In genomic region chr13:20258963-20259288, GRCh38 we compare ENCODE assay signal across 21 cellular contexts. TPM values are rescaled to one million over a fixed set of nuclear protein-coding genes. Genes with fewer than 3 reads are reported as not detected.
A peak's percentile ranks its signal among the peaks of the same experiment; 100 is the strongest.
DNase-seq lines count a peak whose midpoint lies in the region; ATAC-seq and TF ChIP-seq lines count a peak whose summit lies in the region.
"Had no signal": no experiment of that assay in that cellular context is flagged by ENCODE, and none has a peak within 500 bp of the region (broad histone marks: within the 10 kb centered on the region; RNA-seq: fewer than 3 reads in every experiment).

No MANE protein-coding gene starts in this region.

- POLR2A ChIA-PET in Caco-2 (lab: Charles Lee), result no interaction called here

- no peaks in the 10 kb centered on the region for H3K9me3 Mint-ChIP-seq in Caco-2 (ENCODE audit: unreplicated experiment)

- H3K27ac ChIP-seq in VCaP, result peak overlapping the region; percentile 73
- H3K27ac ChIP-seq: HL-60 had no signal

- intact Hi-C loops in Caco-2 (cut with micrococcal nuclease; ENCODE audit: unreplicated experiment), result no loop called here
- intact Hi-C loops in sciatic nerve (cut with DNase I), result no loop called here

- H3K36me3 Mint-ChIP-seq in Caco-2 (ENCODE audit: insufficient read depth, unreplicated experiment), result no peaks in the 10 kb centered on the region
- H3K36me3 Mint-ChIP-seq: CD14-positive monocyte had no signal

- BruUV-seq in Caco-2 (replicated peaks; lab: Mats Ljungman, UMichigan), result no TSS peak

- peak overlapping the region; percentile 65 for H3K4me3 Mint-ChIP-seq in Caco-2 (ENCODE audit: unreplicated experiment)
- H3K4me3 Mint-ChIP-seq: CD14-positive monocyte had no signal

- no peak overlapping the region for H3K4me3 ChIP-seq in Caco-2 (ENCODE audit: low read depth, low read length)
- H3K4me3 ChIP-seq: GM12878, HAP-1 had no signal

- no peaks in the 10 kb centered on the region for H3K36me3 ChIP-seq in Caco-2 (ENCODE audit: control insufficient read depth, insufficient read depth, low read length)
- H3K36me3 ChIP-seq: HAP-1 had no signal

- DNase-seq in Caco-2, result no peak
- no peak for DNase-seq in left lobe of liver (ENCODE audit: low spot score)
- no peak for DNase-seq in sciatic nerve (ENCODE audit: low spot score)
- no peak for DNase-seq in SK-N-DZ (ENCODE audit: low spot score)
- no peak for DNase-seq in NCI-H226
- DNase-seq: DMS 273 treated with DMSO at 0.1 percent for 48 hours, GF-D8, IMR-90, NCI-H1436 treated with DMSO at 0.1 percent for 48 hours, NCI-H446, T-helper 1 cell had no signal

- no peaks in the 10 kb centered on the region for H3K9me3 ChIP-seq in Caco-2
- H3K9me3 ChIP-seq: HAP-1 had no signal

- TF ChIP-seq CTCF in Caco-2 (IDR thresholded peaks at IDR 0.05; ENCODE audit: insufficient read depth in 1 of 2, low read depth in 1 of 2, low read length in 1 of 2, severe bottlenecking in 1 of 2, unreplicated experiment in 1 of 2), result no peak
- TF ChIP-seq CTCF in VCaP (conservative IDR thresholded peaks at IDR 0.05), result no peak

- H3K27ac Mint-ChIP-seq in Caco-2 (ENCODE audit: unreplicated experiment), result no peak overlapping the region
- H3K27ac Mint-ChIP-seq: CD14-positive monocyte had no signal

- ATAC-seq in left lobe of liver, result peak; percentile 55
- peak; percentile 20 for ATAC-seq in sciatic nerve
- no peak for ATAC-seq in GM18861 (IDR thresholded peaks at IDR 0.05; ENCODE audit: unreplicated experiment)
- ATAC-seq: GM12878 had no signal

- H3K27me3 Mint-ChIP-seq in Caco-2 (ENCODE audit: insufficient read depth, unreplicated experiment), result peaks cover 14% of the 10 kb centered on the region

- peaks cover 8% of the 10 kb centered on the region for H3K4me1 Mint-ChIP-seq in Caco-2 (ENCODE audit: low read depth, unreplicated experiment)

- H3K27me3 ChIP-seq in Caco-2 (replicated peaks; ENCODE audit: control insufficient read depth, insufficient read depth, low read length), result no peaks in the 10 kb centered on the region

- H3K4me1 ChIP-seq in Caco-2, result no peaks in the 10 kb centered on the region
- H3K4me1 ChIP-seq: HAP-1 had no signal

- CTCF ChIA-PET in Caco-2 (lab: Charles Lee), result interaction anchor here (0.6 kb wide), 1 partner anchor 48 kb away, joined by 3 read pairs; no protein-coding TSS in a partner anchor

RNA-seq across cellular contexts. Expression of gene GJB6, which starts 26.8 kb away (rescaled TPM):
- not detected in 2 replicates for total RNA-seq in Caco-2 (2022)
- total RNA-seq in left lobe of liver, result not detected
- total RNA-seq in sciatic nerve, result not detected
- polyA plus RNA-seq in SK-N-DZ (2014; cell fraction: cytosol; rRNA removed), result not detected in 2 replicates
- not detected in 2 replicates for polyA plus RNA-seq in SK-N-DZ (2014; cell fraction: nucleus; rRNA removed)
- total RNA-seq: GM12878, HT1080, IMR-90, M059J, OCI-LY7 had no signal
- polyA plus RNA-seq: AG04450, CD14-positive monocyte, IMR-90 had no signal
